ENCODE assay signal across 9 cellular contexts in genomic region chr16:73732681-73733080, GRCh38.
"Had no signal": no experiment of that assay in that cellular context is flagged by ENCODE, and none has a peak within 500 bp of the region (broad histone marks: within the 10 kb centered on the region; RNA-seq: fewer than 3 reads in every experiment).

No MANE protein-coding gene starts in this region.

- H3K9me3 ChIP-seq: HAP-1 had no signal

- DNase-seq: GM23248, GOT3, H7, HFFc6, IMR-90 had no signal

- H3K27ac ChIP-seq: GM23248, HL-60 had no signal

- H3K4me3 ChIP-seq: GM23248, HAP-1, K562 had no signal

- H3K4me1 ChIP-seq: HAP-1 had no signal

- H2AFZ ChIP-seq: GM23248 had no signal

- H3K36me3 ChIP-seq: HAP-1 had no signal

- FAIRE-seq: K562 had no signal

- H3K9ac ChIP-seq: GM23248 had no signal

- ATAC-seq: HCT116, K562 had no signal
